ENCODE assay signal across 9 cellular contexts in the genomic region with DNA sequence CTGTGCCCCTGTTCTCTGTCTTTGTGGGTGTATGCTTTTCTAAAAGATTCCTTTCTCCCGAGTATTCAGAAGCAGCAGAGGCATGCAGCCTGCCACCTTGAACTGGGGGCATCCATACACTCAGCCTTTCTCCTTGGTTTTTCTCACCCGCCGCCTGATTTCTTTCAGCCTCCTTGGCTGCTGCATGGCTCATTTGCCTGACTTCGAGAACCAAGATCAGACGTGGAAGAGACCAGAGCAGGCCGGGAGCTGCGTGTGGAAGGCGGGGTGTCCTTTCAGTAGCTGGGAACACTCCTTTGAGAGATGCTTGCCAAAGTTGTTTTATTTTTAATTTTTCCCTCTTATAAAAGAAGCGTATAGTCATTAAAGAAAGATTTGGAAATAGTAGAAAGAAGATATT. TPM values are rescaled to one million over a fixed set of nuclear protein-coding genes. Genes with fewer than 3 reads are reported as not detected.
"Had no signal": no experiment of that assay in that cellular context is flagged by ENCODE, and none has a peak within 500 bp of the region (broad histone marks: within the 10 kb centered on the region; RNA-seq: fewer than 3 reads in every experiment).

No MANE protein-coding gene starts in this region.

- ATAC-seq: GM23338, HCT116 had no signal

- H3K9ac ChIP-seq: GM23248 had no signal

- DNase-seq: GM23248, GOT3, H7, H9, HCEC 1CT, HFFc6 had no signal

- H3K4me2 ChIP-seq: GM23338 had no signal

- H3K4me3 ChIP-seq: GM23248, GM23338, HAP-1 had no signal

- H3K4me1 ChIP-seq: HAP-1 had no signal

- H3K9me3 Mint-ChIP-seq: H9, HFFc6 had no signal

- H3K36me3 ChIP-seq: HAP-1 had no signal

- H2AFZ ChIP-seq: GM23248, GM23338 had no signal

- H3K9me3 ChIP-seq: HAP-1 had no signal

- H3K27ac Mint-ChIP-seq: GM23338, H9, HFFc6 had no signal

- H3K27ac ChIP-seq: GM23248 had no signal

- H3K4me3 Mint-ChIP-seq: GM23338, H9, HFFc6 had no signal

RNA-seq across cellular contexts. Expression of a gene that starts 53.1 kb away (rescaled TPM):
- total RNA-seq: GM23248, HFFc6 had no signal
- polyA plus RNA-seq: GM23248, GM23338 had no signal
